ENCODE assay signal across 11 cellular contexts in genomic region chr15:44734839-44735481, GRCh38. TPM values are rescaled to one million over a fixed set of nuclear protein-coding genes. Genes with fewer than 3 reads are reported as not detected.
DNase-seq lines count a peak whose midpoint lies in the region; ATAC-seq and TF ChIP-seq lines count a peak whose summit lies in the region.
"Had no signal": no experiment of that assay in that cellular context is flagged by ENCODE, and none has a peak within 500 bp of the region (broad histone marks: within the 10 kb centered on the region; RNA-seq: fewer than 3 reads in every experiment).

No MANE protein-coding gene starts in this region.

- DNase-seq in activated T-cell treated with anti-CD3 and anti-CD28 coated beads, Interleukin-2, amount 50 U/mL, for 24 hours = no peak
- no peak for DNase-seq in activated T-cell treated with anti-CD3 and anti-CD28 coated beads, Interleukin-2, amount 50 U/mL, for 48 hours
- DNase-seq in OCI-LY7 (ENCODE audit: low spot score) (no peak), esophagus squamous epithelium (lab: John Stamatoyannopoulos, UW) (no peak), inferior parietal cortex (ENCODE audit: extremely low spot score) (no peak)
- no peak for DNase-seq in stimulated activated naive CD8-positive, alpha-beta T cell treated with anti-CD3 and anti-CD28 coated beads, Interleukin-15, amount 100 ng/mL, for 72 hours
- DNase-seq: caudate nucleus, NCI-H526 treated with DMSO at 0.1 percent for 48 hours had no signal

- peak overlapping the region; percentile 95 for H3K27ac Mint-ChIP-seq in activated T-cell treated with anti-CD3 and anti-CD28 coated beads, Interleukin-2, amount 50 U/mL, for 24 hours
- peak overlapping the region; percentile 96 to 97 for H3K27ac Mint-ChIP-seq in stimulated activated naive CD8-positive, alpha-beta T cell treated with anti-CD3 and anti-CD28 coated beads, Interleukin-15, amount 100 ng/mL, for 72 hours

- no peaks in the 10 kb centered on the region for H4K20me1 ChIP-seq in OCI-LY7 (ENCODE audit: insufficient read depth, low read length)

- 63 to 71% methylated on average over 2 of the region's 2 CpGs for WGBS in esophagus squamous epithelium, 2 donors

- H3K27me3 ChIP-seq in esophagus squamous epithelium = no peaks in the 10 kb centered on the region

- no peak for ATAC-seq in stimulated activated naive CD8-positive, alpha-beta T cell treated with anti-CD3 and anti-CD28 coated beads, Interleukin-15, amount 100 ng/mL, for 72 hours
- ATAC-seq in GM19328 (IDR thresholded peaks at IDR 0.05; ENCODE audit: unreplicated experiment) (no peak), GM18502 (IDR thresholded peaks at IDR 0.05; ENCODE audit: poor library complexity, unreplicated experiment) (no peak)

- peaks cover 39% of the 10 kb centered on the region for H3K36me3 Mint-ChIP-seq in activated T-cell treated with anti-CD3 and anti-CD28 coated beads, Interleukin-2, amount 50 U/mL, for 24 hours (ENCODE audit: low read depth)

- H3K4me3 ChIP-seq in OCI-LY7 (ENCODE audit: low read depth, low read length, poor library complexity, severe bottlenecking) (no peak overlapping the region), esophagus squamous epithelium (no peak overlapping the region)

- no peaks in the 10 kb centered on the region for H3K27me3 Mint-ChIP-seq in activated T-cell treated with anti-CD3 and anti-CD28 coated beads, Interleukin-2, amount 50 U/mL, for 24 hours
- no peaks in the 10 kb centered on the region for H3K27me3 Mint-ChIP-seq in stimulated activated naive CD8-positive, alpha-beta T cell treated with anti-CD3 and anti-CD28 coated beads, Interleukin-15, amount 100 ng/mL, for 72 hours

- no peak for TF ChIP-seq POLR2A in esophagus squamous epithelium (IDR thresholded peaks at IDR 0.05)

- intact Hi-C loops in OCI-LY7 (cut with micrococcal nuclease; ENCODE audit: unreplicated experiment) (loop anchor here (5.0 kb wide), 1 partner anchor 308 kb away; the partner anchor contains the start of gene CTDSPL2), esophagus squamous epithelium (cut with DNase I) (loop anchor here (10.0 kb wide), 1 partner anchor 70 kb away; the partner anchor contains the start of gene SPG11)

- peak overlapping the region; percentile 97 for H2AFZ ChIP-seq in OCI-LY7 (ENCODE audit: low read length)

- peaks cover 74% of the 10 kb centered on the region for H3K4me1 Mint-ChIP-seq in activated T-cell treated with anti-CD3 and anti-CD28 coated beads, Interleukin-2, amount 50 U/mL, for 24 hours (ENCODE audit: low read depth)
- H3K4me1 Mint-ChIP-seq in stimulated activated naive CD8-positive, alpha-beta T cell treated with anti-CD3 and anti-CD28 coated beads, Interleukin-15, amount 100 ng/mL, for 72 hours = peaks cover 65% of the 10 kb centered on the region

- peaks cover 8% of the 10 kb centered on the region; the same call in 1 of the 2 replicates for H3K79me2 ChIP-seq in OCI-LY7 (ENCODE audit: insufficient read depth, low read depth, low read length)

- peak overlapping the region; percentile 72 for H3K4me2 ChIP-seq in OCI-LY7 (ENCODE audit: low read length)

- no peak for TF ChIP-seq CTCF in OCI-LY7 (conservative IDR thresholded peaks at IDR 0.05; ENCODE audit: low read length)
- TF ChIP-seq CTCF in esophagus squamous epithelium (IDR thresholded peaks at IDR 0.05) = no peak

- no peaks in the 10 kb centered on the region for H3K9me3 Mint-ChIP-seq in activated T-cell treated with anti-CD3 and anti-CD28 coated beads, Interleukin-2, amount 50 U/mL, for 24 hours
- H3K9me3 Mint-ChIP-seq in stimulated activated naive CD8-positive, alpha-beta T cell treated with anti-CD3 and anti-CD28 coated beads, Interleukin-15, amount 100 ng/mL, for 72 hours = no peaks in the 10 kb centered on the region

- POLR2A ChIA-PET in OCI-LY7 (lab: Charles Lee) = interaction anchor here (0.7 to 6.1 kb wide), 6 partner anchors 9 to 305 kb away, joined by 3 to 72 read pairs (median 26); partner anchors contain the start of genes B2M, PATL2 and SPG11

- H3K4me1 ChIP-seq in OCI-LY7 (ENCODE audit: insufficient read depth, low read length, poor library complexity, severe bottlenecking) (peaks cover 44% of the 10 kb centered on the region), esophagus squamous epithelium (peaks cover 0 to 35% (median 20%) of the 10 kb centered on the region in 3 donors)

- H3K9me3 ChIP-seq in OCI-LY7 (ENCODE audit: low read length) (no peaks in the 10 kb centered on the region), esophagus squamous epithelium (no peaks in the 10 kb centered on the region)

- CTCF ChIA-PET in OCI-LY7 (lab: Charles Lee; ENCODE audit: unreplicated experiment) = interaction anchor here (1.9 kb wide), 1 partner anchor 72 kb away, joined by 15 read pairs; the partner anchor contains the start of gene SPG11

- H3K9me2 ChIP-seq in OCI-LY7 (ENCODE audit: insufficient read depth, low read length) = no peaks in the 10 kb centered on the region

- peak overlapping the region; percentile 62 for H3K27ac ChIP-seq in OCI-LY7 (ENCODE audit: low read depth, low read length, poor library complexity, severe bottlenecking)
- H3K27ac ChIP-seq in esophagus squamous epithelium = peak overlapping the region in 3 of 4 donors; percentile 55 to 79 (median 78)

- no TSS peak for BruUV-seq in OCI-LY7 (replicated peaks; lab: Mats Ljungman, UMichigan)

- H3K4me3 Mint-ChIP-seq in activated T-cell treated with anti-CD3 and anti-CD28 coated beads, Interleukin-2, amount 50 U/mL, for 24 hours = peak overlapping the region; percentile 78
- H3K4me3 Mint-ChIP-seq in stimulated activated naive CD8-positive, alpha-beta T cell treated with anti-CD3 and anti-CD28 coated beads, Interleukin-15, amount 100 ng/mL, for 72 hours = peak overlapping the region; percentile 81 to 85

- peaks cover 8% of the 10 kb centered on the region for H3K36me3 ChIP-seq in OCI-LY7 (ENCODE audit: insufficient read depth, low read length)
- H3K36me3 ChIP-seq in esophagus squamous epithelium = peaks cover 0 to 14% (median 0%) of the 10 kb centered on the region in 3 donors

RNA-seq across cellular contexts. Expression of gene TRIM69, which starts 1.4 kb away (rescaled TPM):
- 9.8 and 16.3 TPM in 2 replicates for total RNA-seq in OCI-LY7 (2014; rRNA removed; shearing (Covaris generic))
- total RNA-seq in OCI-LY7 (2022) (29.1 and 33.7 TPM in 2 replicates), esophagus squamous epithelium (10 to 100 TPM in 3 of 4 donors, 1 to 10 TPM in 1; 9.4 to 13.6 (median 11.1) TPM)

RNA-seq across cellular contexts. Expression of gene B2M, which starts 23.6 kb away (rescaled TPM):
- total RNA-seq in OCI-LY7 (2014; rRNA removed; shearing (Covaris generic)) = 1,738 and 1,761 TPM in 2 replicates
- total RNA-seq in OCI-LY7 (2022) = 1,161 and 1,369 TPM in 2 replicates
- 1,000 to 10,000 TPM in 3 of 4 donors, 100 to 1,000 TPM in 1; 992 to 4,464 (median 1,820) TPM for total RNA-seq in esophagus squamous epithelium

RNA-seq across cellular contexts. Expression of gene PATL2, which starts 23.8 kb away (rescaled TPM):
- 1.1 and 4.8 TPM in 2 replicates for total RNA-seq in OCI-LY7 (2014; rRNA removed; shearing (Covaris generic))
- total RNA-seq in OCI-LY7 (2022) = 8.6 and 8.8 TPM in 2 replicates
- total RNA-seq in esophagus squamous epithelium = 1 to 10 TPM in 1 of 4 donors, not detected in 3; 1.3 TPM
- total RNA-seq: G401 had no signal
